23 cellular contexts compared by ENCODE assay signal in genomic region chr11:116707746-116708145, GRCh38.
DNase-seq lines count a peak whose midpoint lies in the region; ATAC-seq and TF ChIP-seq lines count a peak whose summit lies in the region.
"Had no signal": no experiment of that assay in that cellular context is flagged by ENCODE, and none has a peak within 500 bp of the region (broad histone marks: within the 10 kb centered on the region; RNA-seq: fewer than 3 reads in every experiment).

No MANE protein-coding gene starts in this region.

- no peak overlapping the region for H4K91ac ChIP-seq in neuronal stem cell (ENCODE audit: low read depth, low read length, poor library complexity)

- peak overlapping the region; percentile 52 for H3K4me3 ChIP-seq in PC-3 (ENCODE audit: low read length)
- H3K4me3 ChIP-seq in duodenal mucosa (ENCODE audit: low read depth in 1 of 2, low read length in 2 of 2) = peak overlapping the region; percentile 16 to 37
- no peak overlapping the region for H3K4me3 ChIP-seq in neuronal stem cell (ENCODE audit: low read length in 2 of 2)
- H3K4me3 ChIP-seq: K562, MG63, upper lobe of left lung had no signal

- intact Hi-C loops in PC-3 (cut with micrococcal nuclease) = no loop called here

- no peaks in the 10 kb centered on the region for H3K79me1 ChIP-seq in neuronal stem cell (ENCODE audit: low read depth, low read length)

- H3K36me3 ChIP-seq in PC-3 (ENCODE audit: low read depth, low read length) (no peaks in the 10 kb centered on the region), duodenal mucosa (ENCODE audit: control insufficient read depth in 1 of 2, insufficient read depth in 2 of 2, low read length in 2 of 2) (no peaks in the 10 kb centered on the region), neuronal stem cell (replicated peaks in 1 of 2; ENCODE audit: control insufficient read depth in 2 of 2, insufficient read depth in 2 of 2, low read length in 2 of 2) (no peaks in the 10 kb centered on the region)
- H3K36me3 ChIP-seq: BE2C, heart left ventricle, MG63, upper lobe of left lung had no signal

- H3K4me3 Mint-ChIP-seq in activated naive CD8-positive, alpha-beta T cell treated with anti-CD3 and anti-CD28 coated beads, Interleukin-2, amount 50 U/mL, for 24 hours = no peak overlapping the region
- H3K4me3 Mint-ChIP-seq: activated naive CD4-positive, alpha-beta T cell treated with anti-CD3 and anti-CD28 coated beads, Interleukin-2, amount 50 U/mL, for 24 hours; neural crest cell; WTC11 had no signal

- no peak overlapping the region for H2BK12ac ChIP-seq in neuronal stem cell (ENCODE audit: low read length)

- no CpG with 5 or more reads among the region's 9 CpGs for WGBS in neuronal stem cell (ENCODE audit: extremely low coverage in 2 of 2, insufficient read length in 2 of 2, insufficient replicate concordance in 1 of 2), 2 donors

- H3K9ac ChIP-seq in PC-3 (ENCODE audit: low read length) (no peak overlapping the region), duodenal mucosa (ENCODE audit: low read depth in 1 of 2, low read length in 2 of 2) (no peak overlapping the region), neuronal stem cell (ENCODE audit: low read depth, low read length, poor library complexity) (no peak overlapping the region)

- no peaks in the 10 kb centered on the region for H3K79me2 ChIP-seq in PC-3 (ENCODE audit: low read length)

- H4K20me1 ChIP-seq in PC-3 (ENCODE audit: low read length) = no peaks in the 10 kb centered on the region

- H3K4me2 ChIP-seq in PC-3 (ENCODE audit: low read length) (peak overlapping the region; percentile 75), neuronal stem cell (ENCODE audit: insufficient read depth, low read length, poor library complexity, severe bottlenecking) (no peak overlapping the region)

- ATAC-seq in PC-3 = peak; percentile 23
- ATAC-seq in activated naive CD8-positive, alpha-beta T cell treated with anti-CD3 and anti-CD28 coated beads, Interleukin-2, amount 50 U/mL, for 24 hours = no peak

- H3K4ac ChIP-seq in neuronal stem cell (ENCODE audit: low read length) = no peak overlapping the region

- H3K9me2 ChIP-seq in PC-3 (replicated peaks; ENCODE audit: low read length) = no peaks in the 10 kb centered on the region

- no peak overlapping the region for H2BK5ac ChIP-seq in neuronal stem cell (ENCODE audit: low read length)

- H3K9me3 ChIP-seq in PC-3 (ENCODE audit: low read length) (no peaks in the 10 kb centered on the region), duodenal mucosa (ENCODE audit: control insufficient read depth in 1 of 2, low read length in 2 of 2) (no peaks in the 10 kb centered on the region), neuronal stem cell (replicated peaks in 1 of 2; ENCODE audit: control insufficient read depth in 2 of 2, insufficient read depth in 1 of 2, low read depth in 1 of 2, low read length in 2 of 2) (no peaks in the 10 kb centered on the region)
- H3K9me3 ChIP-seq: BE2C, heart left ventricle, MG63, upper lobe of left lung had no signal

- peak overlapping the region; percentile 8 for H3K23ac ChIP-seq in neuronal stem cell (ENCODE audit: low read depth, low read length, poor library complexity)

- CTCF ChIA-PET in PC-3 (lab: Charles Lee) = no interaction called here

- no peaks in the 10 kb centered on the region for H3K36me3 Mint-ChIP-seq in activated naive CD8-positive, alpha-beta T cell treated with anti-CD3 and anti-CD28 coated beads, Interleukin-2, amount 50 U/mL, for 24 hours (ENCODE audit: low read depth)
- H3K36me3 Mint-ChIP-seq: activated naive CD4-positive, alpha-beta T cell treated with anti-CD3 and anti-CD28 coated beads, Interleukin-2, amount 50 U/mL, for 24 hours; WTC11 had no signal

- no TSS peak for BruUV-seq in PC-3 (replicated peaks; lab: Mats Ljungman, UMichigan)

- peak overlapping the region; percentile 32 for H2AK5ac ChIP-seq in neuronal stem cell (ENCODE audit: low read depth, low read length)

- POLR2A ChIA-PET in PC-3 (lab: Charles Lee; ENCODE audit: unreplicated experiment) = no interaction called here

- H3K27ac Mint-ChIP-seq in activated naive CD8-positive, alpha-beta T cell treated with anti-CD3 and anti-CD28 coated beads, Interleukin-2, amount 50 U/mL, for 24 hours = no peak overlapping the region
- H3K27ac Mint-ChIP-seq: activated naive CD4-positive, alpha-beta T cell treated with anti-CD3 and anti-CD28 coated beads, Interleukin-2, amount 50 U/mL, for 24 hours; progenitor cell of endocrine pancreas; WTC11 had no signal

- H3K4me1 ChIP-seq in PC-3 (ENCODE audit: insufficient read depth, low read length) (peaks cover 9% of the 10 kb centered on the region; the same call in 1 of the 2 replicates), duodenal mucosa (ENCODE audit: control insufficient read depth in 1 of 2, insufficient read depth in 2 of 2, low read length in 2 of 2) (peaks cover 3 to 6% of the 10 kb centered on the region in 2 donors), neuronal stem cell (ENCODE audit: control insufficient read depth in 2 of 2, insufficient read depth in 1 of 2, low read depth in 1 of 2, low read length in 2 of 2) (peaks cover 6 to 14% of the 10 kb centered on the region in 2 donors)
- H3K4me1 ChIP-seq: heart left ventricle had no signal

- H4K8ac ChIP-seq in neuronal stem cell (ENCODE audit: low read depth, low read length) = no peak overlapping the region

- H2BK15ac ChIP-seq in neuronal stem cell (ENCODE audit: low read length) = peak overlapping the region; percentile 78

- DNase-seq in DMS53 (lab: John Stamatoyannopoulos, UW) (peak; percentile 80), PC-3 (peak; percentile 31), neuronal stem cell (ENCODE audit: low spot score) (no peak), NCI-H1048 (lab: John Stamatoyannopoulos, UW) (no peak)
- no peak for DNase-seq in stimulated activated CD8-positive, alpha-beta memory T cell treated with anti-CD3 and anti-CD28 coated beads, Interleukin-4, amount 100 ng/mL, for 48 hours
- no peak for DNase-seq in stimulated activated CD4-positive, alpha-beta T cell treated with anti-CD3 and anti-CD28 coated beads, Interleukin-4, amount 100 ng/mL, for 24 hours
- DNase-seq in activated naive CD8-positive, alpha-beta T cell treated with anti-CD3 and anti-CD28 coated beads, Interleukin-2, amount 50 U/mL, for 24 hours = no peak
- DNase-seq: anterior cingulate cortex; BE2C; central memory CD4-positive, alpha-beta T cell; GF-D8; GOT3; heart left ventricle; MG63; T-helper 9 cell had no signal

- peaks cover 25% of the 10 kb centered on the region for H3K27me3 Mint-ChIP-seq in activated naive CD8-positive, alpha-beta T cell treated with anti-CD3 and anti-CD28 coated beads, Interleukin-2, amount 50 U/mL, for 24 hours

- H3K14ac ChIP-seq in neuronal stem cell (ENCODE audit: low read length) = peak overlapping the region; percentile 64

- H3K18ac ChIP-seq in neuronal stem cell (ENCODE audit: low read length) = no peak overlapping the region

- H3F3A ChIP-seq in PC-3 (ENCODE audit: low read length, unreplicated experiment) = no peaks in the 10 kb centered on the region

- H3K27me3 ChIP-seq in PC-3 (ENCODE audit: low read length) = peaks cover 9% of the 10 kb centered on the region; the same call in 1 of the 2 replicates
- no peaks in the 10 kb centered on the region for H3K27me3 ChIP-seq in duodenal mucosa (ENCODE audit: control insufficient read depth in 1 of 2, insufficient read depth in 2 of 2, low read length in 2 of 2)
- peaks cover 0 to 33% (median 8%) of the 10 kb centered on the region in 3 experiments for H3K27me3 ChIP-seq in neuronal stem cell (ENCODE audit: control insufficient read depth in 3 of 3, insufficient read depth in 3 of 3, low read depth in 1 of 3, low read length in 3 of 3)
- H3K27me3 ChIP-seq: BE2C, MG63, upper lobe of left lung had no signal

- no peaks in the 10 kb centered on the region for H3K9me3 Mint-ChIP-seq in activated naive CD8-positive, alpha-beta T cell treated with anti-CD3 and anti-CD28 coated beads, Interleukin-2, amount 50 U/mL, for 24 hours
- H3K9me3 Mint-ChIP-seq: activated naive CD4-positive, alpha-beta T cell treated with anti-CD3 and anti-CD28 coated beads, Interleukin-2, amount 50 U/mL, for 24 hours; neural crest cell; WTC11 had no signal

- TF ChIP-seq CTCF in PC-3 (conservative IDR thresholded peaks at IDR 0.05; ENCODE audit: low read depth, low read length) = no peak

- H2BK120ac ChIP-seq in neuronal stem cell (ENCODE audit: low read depth, low read length) = no peak overlapping the region

- H3K27ac ChIP-seq in PC-3 (ENCODE audit: low read length) = no peak overlapping the region
- no peak overlapping the region for H3K27ac ChIP-seq in duodenal mucosa (ENCODE audit: low read depth, low read length)
- no peak overlapping the region for H3K27ac ChIP-seq in neuronal stem cell (replicated peaks; ENCODE audit: low read length)
- H3K27ac ChIP-seq: heart left ventricle, RWPE1, upper lobe of left lung had no signal

- H3K4me1 Mint-ChIP-seq in activated naive CD8-positive, alpha-beta T cell treated with anti-CD3 and anti-CD28 coated beads, Interleukin-2, amount 50 U/mL, for 24 hours = no peaks in the 10 kb centered on the region
- H3K4me1 Mint-ChIP-seq: activated naive CD4-positive, alpha-beta T cell treated with anti-CD3 and anti-CD28 coated beads, Interleukin-2, amount 50 U/mL, for 24 hours had no signal

- H2AFZ ChIP-seq in PC-3 (ENCODE audit: low read length) = peak overlapping the region; percentile 81
- no peak overlapping the region for H2AFZ ChIP-seq in neuronal stem cell (ENCODE audit: low read length)

Comparison
In these comparisons a context has a peak if more than half of its experiments do, and no peak if none do; other contexts are left out.
1. DNase-seq: peak in DMS53 (single experiment) and PC-3 (single experiment); none in neuronal stem cell (single experiment), stimulated activated CD8-positive, alpha-beta memory T cell treated with anti-CD3 and anti-CD28 coated beads, Interleukin-4, amount 100 ng/mL, for 48 hours (single experiment), stimulated activated CD4-positive, alpha-beta T cell treated with anti-CD3 and anti-CD28 coated beads, Interleukin-4, amount 100 ng/mL, for 24 hours (single experiment), NCI-H1048 (single experiment) and activated naive CD8-positive, alpha-beta T cell treated with anti-CD3 and anti-CD28 coated beads, Interleukin-2, amount 50 U/mL, for 24 hours (single experiment).
2. H3K4me3 ChIP-seq: peak in PC-3 (single experiment) and duodenal mucosa (2 of 2); none in neuronal stem cell (0 of 2).